ENCODE assay signal across 9 cellular contexts in the genomic region with DNA sequence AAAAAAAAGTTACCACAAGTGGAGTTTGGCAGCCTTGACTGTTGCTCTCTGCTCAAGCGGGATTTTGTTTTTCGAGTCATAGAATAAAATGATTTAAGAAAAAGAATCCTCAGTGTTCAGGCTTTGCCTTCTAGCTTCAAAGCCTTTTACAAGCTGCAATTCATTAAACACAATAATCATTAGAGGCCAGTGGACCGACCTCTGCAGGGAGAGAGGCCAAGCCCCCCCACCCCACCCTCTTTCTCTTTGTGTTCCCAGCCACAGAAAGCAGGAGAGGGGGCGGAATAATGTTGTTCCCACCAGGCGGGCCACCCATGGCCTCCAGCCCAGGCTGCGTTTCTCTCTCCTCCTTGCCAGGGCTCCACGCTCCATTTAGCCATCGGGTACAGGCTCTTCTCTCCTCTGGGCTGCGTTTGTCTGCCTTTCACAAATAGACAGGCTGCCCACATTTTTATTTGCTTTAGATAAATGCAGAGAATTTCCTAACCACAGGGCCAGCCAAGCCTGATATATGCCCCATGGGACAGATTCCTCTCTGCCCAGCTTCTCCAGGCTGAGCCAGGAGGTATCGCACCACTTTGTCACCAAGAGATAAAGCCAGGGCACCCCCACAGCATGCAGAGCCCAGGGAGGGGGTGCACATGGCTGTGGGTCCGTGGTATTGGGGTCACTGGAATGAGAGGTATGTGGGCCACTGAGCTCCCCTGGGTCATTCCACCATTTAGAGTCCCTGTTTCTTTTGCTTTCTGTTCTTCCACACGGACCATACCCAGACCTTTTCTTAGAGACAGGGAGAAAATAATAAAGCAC.
DNase-seq lines count a peak whose midpoint lies in the region; ATAC-seq and TF ChIP-seq lines count a peak whose summit lies in the region.
"Had no signal": no experiment of that assay in that cellular context is flagged by ENCODE, and none has a peak within 500 bp of the region (broad histone marks: within the 10 kb centered on the region; RNA-seq: fewer than 3 reads in every experiment).

No MANE protein-coding gene starts in this region.

- H2BK20ac ChIP-seq in IMR-90 (ENCODE audit: low read depth, low read length) = no peak overlapping the region

- peaks cover 20 to 78% of the 10 kb centered on the region in 2 donors for H3K27me3 Mint-ChIP-seq in natural killer cell (ENCODE audit: low read depth in 2 of 2)

- H2BK15ac ChIP-seq in IMR-90 (ENCODE audit: low read depth, low read length) = no peak overlapping the region

- no peaks in the 10 kb centered on the region for H3K36me3 Mint-ChIP-seq in natural killer cell

- H3K27ac ChIP-seq in IMR-90 (ENCODE audit: insufficient read depth, low read length) (no peak overlapping the region), angular gyrus (ENCODE audit: low read depth, low read length) (peak overlapping the region; percentile 91)

- H3K4me3 Mint-ChIP-seq in natural killer cell = no peak overlapping the region

- H3K27ac Mint-ChIP-seq in natural killer cell = no peak overlapping the region

- in situ Hi-C loops in IMR-90 (cut with MboI; ENCODE audit: low sequenced_read_pairs) = no loop called here

- ATAC-seq in IMR-90 (ENCODE audit: low read depth) = no peak
- ATAC-seq in HG03432 (IDR thresholded peaks at IDR 0.05; ENCODE audit: unreplicated experiment) = no peak
- ATAC-seq in natural killer cell = no peak
- ATAC-seq in GM21723 (IDR thresholded peaks at IDR 0.05; ENCODE audit: unreplicated experiment) = no peak

- intact Hi-C loops in IMR-90 (cut with micrococcal nuclease) (no loop called here), natural killer cell (cut with micrococcal nuclease) (no loop called here)

- no peak overlapping the region for H3K56ac ChIP-seq in IMR-90 (ENCODE audit: extremely low read depth, insufficient read depth, low read length)

- no peaks in the 10 kb centered on the region for H3K9me3 ChIP-seq in IMR-90 (ENCODE audit: control insufficient read depth, insufficient read depth, low read length)

- dilution Hi-C loops in IMR-90 (cut with HindIII; ENCODE audit: low sequenced_read_pairs, unreplicated experiment) = no loop called here

- POLR2A ChIA-PET in IMR-90 (lab: Charles Lee; ENCODE audit: unreplicated experiment) = no interaction called here

- H2AK9ac ChIP-seq in IMR-90 (replicated peaks; ENCODE audit: low read depth, low read length, poor library complexity) = no peak overlapping the region

- H2BK120ac ChIP-seq in IMR-90 (ENCODE audit: low read depth, low read length) = no peak overlapping the region

- BruUV-seq in IMR-90 (replicated peaks; lab: Mats Ljungman, UMichigan) = no TSS peak

- DNase-seq in IMR-90 (no peak), iris pigment epithelial cell (ENCODE audit: low read depth) (peak; percentile 11), superior temporal gyrus (ENCODE audit: extremely low spot score) (peak; percentile 72), natural killer cell (no peak), D341Med (ENCODE audit: low spot score) (no peak)
- DNase-seq: KG1 had no signal

- CTCF ChIA-PET in IMR-90 (lab: Yijun Ruan, JAX) = interaction anchor here (0.6 kb wide), 2 partner anchors 11 to 50 kb away, joined by 3 to 7 read pairs; no protein-coding TSS in a partner anchor

- WGBS in IMR-90 (ENCODE audit: extremely low coverage in 2 of 2, insufficient read length in 1 of 2), 2 experiments = no CpG with 5 or more reads among the region's 12 CpGs

- no peak overlapping the region for H3K18ac ChIP-seq in IMR-90 (ENCODE audit: low read depth, low read length)

- TF ChIP-seq CTCF in IMR-90 (conservative IDR thresholded peaks at IDR 0.05; ENCODE audit: low read depth, low read length) (no peak), natural killer cell (IDR thresholded peaks at IDR 0.05) (no peak)

- H4K91ac ChIP-seq in IMR-90 (ENCODE audit: insufficient read depth, low read depth, low read length) = no peak overlapping the region

- peaks cover 8% of the 10 kb centered on the region for H3K4me1 ChIP-seq in IMR-90 (ENCODE audit: control insufficient read depth, insufficient read depth, low read length)

- H3K27me3 ChIP-seq in IMR-90 (ENCODE audit: control insufficient read depth, insufficient read depth, low read length) = no peaks in the 10 kb centered on the region

- no peak overlapping the region for H3K9ac ChIP-seq in IMR-90 (ENCODE audit: low read depth, low read length)

- no peak overlapping the region for H3K4ac ChIP-seq in IMR-90 (ENCODE audit: low read depth, low read length)

- H3K4me1 Mint-ChIP-seq in natural killer cell = no peaks in the 10 kb centered on the region

- no peaks in the 10 kb centered on the region for H3K36me3 ChIP-seq in IMR-90 (ENCODE audit: control insufficient read depth, insufficient read depth, low read length)

- no peak overlapping the region for H2AK5ac ChIP-seq in IMR-90 (ENCODE audit: low read depth, low read length)

- H2AFZ ChIP-seq in IMR-90 (replicated peaks; ENCODE audit: low read length, poor library complexity) = no peak overlapping the region

- peak overlapping the region; percentile 35; the same call in 1 of the 2 replicates for H4K5ac ChIP-seq in IMR-90 (ENCODE audit: low read depth, low read length)

- no peaks in the 10 kb centered on the region for H3K9me3 Mint-ChIP-seq in natural killer cell

- H3K79me1 ChIP-seq in IMR-90 (ENCODE audit: low read depth in 1 of 2, low read length in 2 of 2) = no peaks in the 10 kb centered on the region

- H4K8ac ChIP-seq in IMR-90 (ENCODE audit: low read depth in 2 of 2, low read length in 2 of 2) = no peak overlapping the region

- H4K20me1 ChIP-seq in IMR-90 (ENCODE audit: insufficient read depth, low read length) = no peaks in the 10 kb centered on the region

- no peak overlapping the region for H3K23ac ChIP-seq in IMR-90 (ENCODE audit: low read depth, low read length)

- H3K4me2 ChIP-seq in IMR-90 (ENCODE audit: low read depth, low read length) = no peak overlapping the region

- H3K9me1 ChIP-seq in IMR-90 (ENCODE audit: insufficient read depth, low read length) = no peaks in the 10 kb centered on the region

- TF ChIP-seq RAD21 in IMR-90 (IDR thresholded peaks at IDR 0.05; ENCODE audit: low read length) = no peak

- no peak overlapping the region for H3K4me3 ChIP-seq in IMR-90 (ENCODE audit: insufficient read depth, low read depth, low read length)

- H3K14ac ChIP-seq in IMR-90 (replicated peaks; ENCODE audit: low read depth, low read length) = no peak overlapping the region

- H2BK5ac ChIP-seq in IMR-90 (ENCODE audit: low read depth, low read length, poor library complexity, severe bottlenecking) = no peak overlapping the region

- no peak for TF ChIP-seq POLR2A in IMR-90 (IDR thresholded peaks at IDR 0.05; ENCODE audit: low read depth, low read length)

TF ChIP-seq in IMR-90, 13 proteins besides CTCF, POLR2A, EP300 and RAD21:
- TF ChIP-seq, protein P1, sequence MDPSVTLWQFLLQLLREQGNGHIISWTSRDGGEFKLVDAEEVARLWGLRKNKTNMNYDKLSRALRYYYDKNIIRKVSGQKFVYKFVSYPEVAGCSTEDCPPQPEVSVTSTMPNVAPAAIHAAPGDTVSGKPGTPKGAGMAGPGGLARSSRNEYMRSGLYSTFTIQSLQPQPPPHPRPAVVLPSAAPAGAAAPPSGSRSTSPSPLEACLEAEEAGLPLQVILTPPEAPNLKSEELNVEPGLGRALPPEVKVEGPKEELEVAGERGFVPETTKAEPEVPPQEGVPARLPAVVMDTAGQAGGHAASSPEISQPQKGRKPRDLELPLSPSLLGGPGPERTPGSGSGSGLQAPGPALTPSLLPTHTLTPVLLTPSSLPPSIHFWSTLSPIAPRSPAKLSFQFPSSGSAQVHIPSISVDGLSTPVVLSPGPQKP (IDR thresholded peaks at IDR 0.05; ENCODE audit: borderline replicate concordance, low read depth, low read length) = no peak
- TF ChIP-seq MAFK (IDR thresholded peaks at IDR 0.05; ENCODE audit: low read depth, low read length) = no peak

Comparison
In these comparisons a context has a peak if more than half of its experiments do, and no peak if none do; other contexts are left out.
1. DNase-seq: peak in iris pigment epithelial cell (single experiment) and superior temporal gyrus (single experiment); none in IMR-90 (single experiment), natural killer cell (single experiment) and D341Med (single experiment).